In genomic region chr21:33491373-33492102, GRCh38 we compare ENCODE assay signal across 8 cellular contexts. TPM values are rescaled to one million over a fixed set of nuclear protein-coding genes. Genes with fewer than 3 reads are reported as not detected.
DNase-seq lines count a peak whose midpoint lies in the region; ATAC-seq and TF ChIP-seq lines count a peak whose summit lies in the region.

A gene with protein sequence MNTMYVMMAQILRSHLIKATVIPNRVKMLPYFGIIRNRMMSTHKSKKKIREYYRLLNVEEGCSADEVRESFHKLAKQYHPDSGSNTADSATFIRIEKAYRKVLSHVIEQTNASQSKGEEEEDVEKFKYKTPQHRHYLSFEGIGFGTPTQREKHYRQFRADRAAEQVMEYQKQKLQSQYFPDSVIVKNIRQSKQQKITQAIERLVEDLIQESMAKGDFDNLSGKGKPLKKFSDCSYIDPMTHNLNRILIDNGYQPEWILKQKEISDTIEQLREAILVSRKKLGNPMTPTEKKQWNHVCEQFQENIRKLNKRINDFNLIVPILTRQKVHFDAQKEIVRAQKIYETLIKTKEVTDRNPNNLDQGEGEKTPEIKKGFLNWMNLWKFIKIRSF (minus strand): TSS chr21:33491716. CDS start chr21:33489393, 2,323 bp downstream.

- H3K27me3 Mint-ChIP-seq in GM23338 (ENCODE audit: insufficient read depth, low read depth, poor library complexity), result peaks cover 11% of the 10 kb centered on the region
- H3K27me3 Mint-ChIP-seq in natural killer cell treated with Interleukin-12 subunit alpha and Interleukin-12 subunit beta and Interleukin-15 and Interleukin-18, amount 100 ng/mL, for 72 hours, result peaks cover 4 to 8% of the 10 kb centered on the region in 2 donors

- TF ChIP-seq CTCF in GM23338 (conservative IDR thresholded peaks at IDR 0.05; ENCODE audit: low read depth in 2 of 2), result no peak
- no peak for TF ChIP-seq CTCF in fibroblast of pulmonary artery (IDR thresholded peaks at IDR 0.05; ENCODE audit: low read length, missing control alignments)

- peak within 1 kb of the TSS; percentile 83; the same call in 1 of the 2 replicates for H3K27ac ChIP-seq in GM23338 (ENCODE audit: low read depth)

- DNase-seq in EH (ENCODE audit: low read depth) (peak; percentile 92), GM23338 (ENCODE audit: low spot score) (peak; percentile 99), Kasumi-1 (lab: John Stamatoyannopoulos, UW) (peak; percentile 93 to 95), RPMI8226 (peak; percentile 96), fibroblast of pulmonary artery (ENCODE audit: low read depth) (peak; percentile 95)
- peak; percentile 90 for DNase-seq in activated T-helper 9 cell treated with anti-CD3 and anti-CD28 coated beads, Interleukin-2, amount 50 U/mL, for 16 hours (ENCODE audit: low read depth)
- peak; percentile 94 for DNase-seq in natural killer cell treated with Interleukin-12 subunit alpha and Interleukin-12 subunit beta and Interleukin-15 and Interleukin-18, amount 100 ng/mL, for 72 hours (ENCODE audit: low spot score)
- peak; percentile 96 for DNase-seq in stimulated activated naive CD8-positive, alpha-beta T cell treated with anti-CD3 and anti-CD28 coated beads, Interleukin-15, Interleukin-2, amounts not matched to agents 100 U/mL and 50 U/mL, for 24 hours

- H3K9me2 ChIP-seq in GM23338 (ENCODE audit: insufficient read depth), result no peaks in the 10 kb centered on the region

- H4K20me1 ChIP-seq in GM23338 (replicated peaks; ENCODE audit: insufficient read depth), result no peaks in the 10 kb centered on the region

- H3K4me3 Mint-ChIP-seq in GM23338, result peak within 1 kb of the TSS; percentile 86
- peak within 1 kb of the TSS; percentile 84 for H3K4me3 Mint-ChIP-seq in natural killer cell treated with Interleukin-12 subunit alpha and Interleukin-12 subunit beta and Interleukin-15 and Interleukin-18, amount 100 ng/mL, for 72 hours

- no peaks in the 10 kb centered on the region for H3K27me3 ChIP-seq in GM23338 (ENCODE audit: insufficient read depth)

- H3K79me2 ChIP-seq in GM23338 (replicated peaks; ENCODE audit: insufficient read depth), result peaks cover 5% of the 10 kb centered on the region; the same call in 1 of the 2 replicates

- H3K4me3 ChIP-seq in GM23338, result peak within 1 kb of the TSS; percentile 97
- peak within 1 kb of the TSS; percentile 92 for H3K4me3 ChIP-seq in fibroblast of pulmonary artery (replicated peaks; ENCODE audit: low read depth, low read length)

- peak; percentile 93 for ATAC-seq in GM23338
- ATAC-seq in natural killer cell treated with Interleukin-12 subunit alpha and Interleukin-12 subunit beta and Interleukin-15 and Interleukin-18, amount 100 ng/mL, for 72 hours, result peak; percentile 99
- peak; percentile 99 for ATAC-seq in stimulated activated naive CD8-positive, alpha-beta T cell treated with anti-CD3 and anti-CD28 coated beads, Interleukin-15, Interleukin-2, amounts not matched to agents 100 U/mL and 50 U/mL, for 24 hours

- peaks cover 5% of the 10 kb centered on the region for H3K4me1 ChIP-seq in GM23338 (ENCODE audit: insufficient read depth)

- H3K4me1 Mint-ChIP-seq in GM23338, result peaks cover 15% of the 10 kb centered on the region
- H3K4me1 Mint-ChIP-seq in natural killer cell treated with Interleukin-12 subunit alpha and Interleukin-12 subunit beta and Interleukin-15 and Interleukin-18, amount 100 ng/mL, for 72 hours (ENCODE audit: low read depth in 2 of 2), result peaks cover 11 to 12% of the 10 kb centered on the region in 2 donors

- no peaks in the 10 kb centered on the region for H3K9me3 Mint-ChIP-seq in GM23338
- no peaks in the 10 kb centered on the region for H3K9me3 Mint-ChIP-seq in natural killer cell treated with Interleukin-12 subunit alpha and Interleukin-12 subunit beta and Interleukin-15 and Interleukin-18, amount 100 ng/mL, for 72 hours

- peaks cover 10% of the 10 kb centered on the region; the same call in 1 of the 3 replicates for H3K36me3 Mint-ChIP-seq in GM23338 (ENCODE audit: low read depth)
- no peaks in the 10 kb centered on the region for H3K36me3 Mint-ChIP-seq in natural killer cell treated with Interleukin-12 subunit alpha and Interleukin-12 subunit beta and Interleukin-15 and Interleukin-18, amount 100 ng/mL, for 72 hours

- H3K4me2 ChIP-seq in GM23338, result peak within 1 kb of the TSS; percentile 80

- no peaks in the 10 kb centered on the region for H3K36me3 ChIP-seq in GM23338 (ENCODE audit: insufficient read depth)

- H2AFZ ChIP-seq in GM23338, result peak within 1 kb of the TSS; percentile 97

- H3F3A ChIP-seq in GM23338 (replicated peaks; ENCODE audit: low read depth), result peaks cover 5% of the 10 kb centered on the region; the same call in 1 of the 2 replicates

- H3K27ac Mint-ChIP-seq in GM23338, result peak within 1 kb of the TSS; percentile 85
- H3K27ac Mint-ChIP-seq in natural killer cell treated with Interleukin-12 subunit alpha and Interleukin-12 subunit beta and Interleukin-15 and Interleukin-18, amount 100 ng/mL, for 72 hours, result peak within 1 kb of the TSS; percentile 67 to 90

TF ChIP-seq in GM23338, 12 proteins besides CTCF, POLR2A, EP300 and RAD21:
- TF ChIP-seq ETS1 (IDR thresholded peaks at IDR 0.05) (peak; percentile 87), NANOG (IDR thresholded peaks at IDR 0.05; ENCODE audit: borderline replicate concordance) (no peak), ZNF114 (CRISPR knock-in tag; IDR thresholded peaks at IDR 0.05) (no peak), JUNB (IDR thresholded peaks at IDR 0.05; ENCODE audit: unreplicated experiment) (peak; percentile 86), EZH2 (IDR thresholded peaks at IDR 0.05; ENCODE audit: low read depth, unreplicated experiment) (no peak), POLR2AphosphoS5 (IDR thresholded peaks at IDR 0.05; ENCODE audit: low read depth) (peak; percentile 89)

RNA-seq across cellular contexts. Expression of the gene that starts here (rescaled TPM):
- total RNA-seq in GM23338 (2014; rRNA removed; shearing (Covaris generic)), result 2.5 and 5.0 TPM in 2 replicates
- 3.8 and 6.6 TPM in 2 replicates for polyA plus RNA-seq in GM23338 (2016; fragmentation: Nextera tagmentation; extraction: Ambion mirVana)
- under 1 TPM; 0.52 to 0.86 TPM for total RNA-seq in natural killer cell treated with Interleukin-12 subunit alpha and Interleukin-12 subunit beta and Interleukin-15 and Interleukin-18, amount 100 ng/mL, for 72 hours

Comparison
In these comparisons a context has a peak if more than half of its experiments do, and no peak if none do; other contexts are left out.
1. Peak in every context shown above with its lines: DNase-seq, ATAC-seq, H3K4me3 ChIP-seq and H3K27ac ChIP-seq.
2. Peak in DNase-seq and ATAC-seq in natural killer cell treated with Interleukin-12 subunit alpha and Interleukin-12 subunit beta and Interleukin-15 and Interleukin-18, amount 100 ng/mL, for 72 hours; RNA of the gene not detected or under 1 TPM.